9 cellular contexts compared by ENCODE assay signal in genomic region chr3:151268267-151269235, GRCh38. TPM values are rescaled to one million over a fixed set of nuclear protein-coding genes. Genes with fewer than 3 reads are reported as not detected.
A peak's percentile ranks its signal among the peaks of the same experiment; 100 is the strongest.
DNase-seq lines count a peak whose midpoint lies in the region; ATAC-seq lines count a peak whose summit lies in the region.
"Had no signal": no experiment of that assay in that cellular context is flagged by ENCODE, and none has a peak within 500 bp of the region (broad histone marks: within the 10 kb centered on the region; RNA-seq: fewer than 3 reads in every experiment).

No MANE protein-coding gene starts in this region.

- peak; percentile 51 for ATAC-seq in GM19452 (IDR thresholded peaks at IDR 0.05; ENCODE audit: unreplicated experiment)
- ATAC-seq in HG02973 (IDR thresholded peaks at IDR 0.05; ENCODE audit: unreplicated experiment) = peak; percentile 38
- peak; percentile 88 for ATAC-seq in activated CD8-positive, alpha-beta T cell treated with anti-CD3 and anti-CD28 coated beads, Interleukin-2, amount 10 ng/mL, durations not matched to agents 7 days and 5 days

- DNase-seq in activated CD8-positive, alpha-beta T cell treated with anti-CD3 and anti-CD28 coated beads, Interleukin-2, amount 10 ng/mL, durations not matched to agents 7 days and 5 days = peak; percentile 87
- peak; percentile 22 for DNase-seq in stimulated activated CD4-positive, alpha-beta T cell treated with anti-CD3 and anti-CD28 coated beads, Interleukin-4, amount 100 ng/mL, for 24 hours
- DNase-seq in NCI-H1436 (lab: John Stamatoyannopoulos, UW) = no peak
- DNase-seq in AG08395 (ENCODE audit: low spot score) = no peak
- DNase-seq in NCI-H1105 treated with DMSO at 0.1 percent for 48 hours (lab: John Stamatoyannopoulos, UW) = no peak

- peaks cover 5% of the 10 kb centered on the region for H3K9me3 Mint-ChIP-seq in activated CD8-positive, alpha-beta T cell treated with anti-CD3 and anti-CD28 coated beads, Interleukin-2, amount 10 ng/mL, durations not matched to agents 7 days and 5 days (ENCODE audit: insufficient read depth)

- H3K27ac Mint-ChIP-seq in activated CD8-positive, alpha-beta T cell treated with anti-CD3 and anti-CD28 coated beads, Interleukin-2, amount 10 ng/mL, durations not matched to agents 7 days and 5 days = peak overlapping the region; percentile 82

- POLR2A ChIA-PET in activated CD8-positive, alpha-beta T cell treated with anti-CD3 and anti-CD28 coated beads, Interleukin-2, amount 10 ng/mL, durations not matched to agents 7 days and 5 days (lab: Charles Lee) = interaction anchor here (0.7 to 1.2 kb wide), 6 partner anchors 10 to 992 kb away, joined by 3 to 6 read pairs (median 4); partner anchors contain the start of gene P2RY14

- peaks cover 9% of the 10 kb centered on the region for H3K36me3 Mint-ChIP-seq in activated CD8-positive, alpha-beta T cell treated with anti-CD3 and anti-CD28 coated beads, Interleukin-2, amount 10 ng/mL, durations not matched to agents 7 days and 5 days (ENCODE audit: low read depth)

- CTCF ChIA-PET in activated CD8-positive, alpha-beta T cell treated with anti-CD3 and anti-CD28 coated beads, Interleukin-2, amount 10 ng/mL, durations not matched to agents 7 days and 5 days (lab: Charles Lee) = interaction anchor here (0.7 to 5.2 kb wide), 18 partner anchors 11 to 1454 kb away, joined by 3 to 62 read pairs (median 4); partner anchors contain the start of genes P2RY13 and P2RY14

- H3K4me3 Mint-ChIP-seq in activated CD8-positive, alpha-beta T cell treated with anti-CD3 and anti-CD28 coated beads, Interleukin-2, amount 10 ng/mL, durations not matched to agents 7 days and 5 days = peak overlapping the region; percentile 41

- H3K27me3 Mint-ChIP-seq in activated CD8-positive, alpha-beta T cell treated with anti-CD3 and anti-CD28 coated beads, Interleukin-2, amount 10 ng/mL, durations not matched to agents 7 days and 5 days (ENCODE audit: low read depth) = no peaks in the 10 kb centered on the region

- H3K4me1 Mint-ChIP-seq in activated CD8-positive, alpha-beta T cell treated with anti-CD3 and anti-CD28 coated beads, Interleukin-2, amount 10 ng/mL, durations not matched to agents 7 days and 5 days (ENCODE audit: low read depth) = peaks cover 51% of the 10 kb centered on the region

RNA-seq across cellular contexts. Expression of gene P2RY14, which starts 9.8 kb away (rescaled TPM):
- total RNA-seq in activated CD8-positive, alpha-beta T cell treated with anti-CD3 and anti-CD28 coated beads, Interleukin-2, amount 10 ng/mL, durations not matched to agents 7 days and 5 days = under 1 TPM; 0.60 to 0.63 TPM
- total RNA-seq: fibroblast of lung had no signal

RNA-seq across cellular contexts. Expression of gene GPR87, which starts 48.1 kb away (rescaled TPM):
- not detected for total RNA-seq in activated CD8-positive, alpha-beta T cell treated with anti-CD3 and anti-CD28 coated beads, Interleukin-2, amount 10 ng/mL, durations not matched to agents 7 days and 5 days
- total RNA-seq: skeletal muscle tissue had no signal

Comparison
In these comparisons a context has a peak if more than half of its experiments do, and no peak if none do; other contexts are left out.
1. ATAC-seq: peak in every context shown above with its lines; median percentile 88 in activated CD8-positive, alpha-beta T cell treated with anti-CD3 and anti-CD28 coated beads, Interleukin-2, amount 10 ng/mL, durations not matched to agents 7 days and 5 days; 51 in GM19452; 38 in HG02973.
2. DNase-seq: peak in activated CD8-positive, alpha-beta T cell treated with anti-CD3 and anti-CD28 coated beads, Interleukin-2, amount 10 ng/mL, durations not matched to agents 7 days and 5 days (single experiment) and stimulated activated CD4-positive, alpha-beta T cell treated with anti-CD3 and anti-CD28 coated beads, Interleukin-4, amount 100 ng/mL, for 24 hours (single experiment); none in NCI-H1436 (single experiment), AG08395 (single experiment) and NCI-H1105 treated with DMSO at 0.1 percent for 48 hours (single experiment).